21 cellular contexts compared by ENCODE assay signal in the genomic region with DNA sequence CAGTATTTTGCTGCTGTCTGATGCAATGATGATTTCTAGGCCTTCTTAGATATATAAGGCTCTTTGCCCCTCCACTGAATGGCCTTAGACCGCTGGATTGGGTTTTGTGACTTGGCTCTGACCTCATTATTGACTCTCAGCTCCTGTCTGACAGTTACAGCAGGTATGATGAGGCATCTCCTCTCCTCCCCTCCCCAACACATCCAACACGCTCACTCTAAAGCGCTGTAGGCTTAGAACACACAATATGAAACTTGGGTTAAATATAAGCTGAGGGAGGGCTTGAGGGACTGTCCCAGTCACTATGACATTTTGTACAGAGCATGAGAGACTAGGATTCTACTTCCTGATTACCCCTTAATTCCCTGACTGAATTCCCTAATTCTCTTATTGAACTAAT. TPM values are rescaled to one million over a fixed set of nuclear protein-coding genes. Genes with fewer than 3 reads are reported as not detected.
DNase-seq lines count a peak whose midpoint lies in the region; ATAC-seq and TF ChIP-seq lines count a peak whose summit lies in the region.
"Had no signal": no experiment of that assay in that cellular context is flagged by ENCODE, and none has a peak within 500 bp of the region (broad histone marks: within the 10 kb centered on the region; RNA-seq: fewer than 3 reads in every experiment).

No MANE protein-coding gene starts in this region.

- no peaks in the 10 kb centered on the region for H3K9me3 ChIP-seq in osteoblast (ENCODE audit: low read depth, low read length)

- TF ChIP-seq CTCF in GM20000 (IDR thresholded peaks at IDR 0.05; ENCODE audit: extremely low read depth, missing control alignments) (no peak), osteoblast (IDR thresholded peaks at IDR 0.05; ENCODE audit: extremely low read depth, low read depth, low read length) (no peak)

- H3K27ac ChIP-seq in osteoblast (ENCODE audit: low read depth, low read length) = no peak overlapping the region
- H3K27ac ChIP-seq: hepatocyte had no signal

- peaks cover 4% of the 10 kb centered on the region for H3K27me3 Mint-ChIP-seq in activated naive CD4-positive, alpha-beta T cell treated with anti-CD3 and anti-CD28 coated beads, Interleukin-2, amount 10 ng/mL, durations not matched to agents 7 days and 5 days
- H3K27me3 Mint-ChIP-seq in immature natural killer cell (ENCODE audit: low read depth in 3 of 3) = peaks cover 3 to 6% (median 5%) of the 10 kb centered on the region in 3 donors
- H3K27me3 Mint-ChIP-seq: type B pancreatic cell had no signal

- H3K79me2 ChIP-seq in osteoblast (ENCODE audit: insufficient read depth, low read length) = no peaks in the 10 kb centered on the region
- H3K79me2 ChIP-seq: hepatocyte had no signal

- no peaks in the 10 kb centered on the region for H3K9me3 Mint-ChIP-seq in activated naive CD4-positive, alpha-beta T cell treated with anti-CD3 and anti-CD28 coated beads, Interleukin-2, amount 10 ng/mL, durations not matched to agents 7 days and 5 days
- peaks cover 0 to 6% (median 4%) of the 10 kb centered on the region in 6 donors for H3K9me3 Mint-ChIP-seq in immature natural killer cell
- H3K9me3 Mint-ChIP-seq: dendritic cell treated with granulocyte-macrophage colony-stimulating factor and Interleukin-4, amounts not matched to agents 40 ng/mL and 50 ng/mL, for 4 days had no signal

- CTCF ChIA-PET in activated naive CD4-positive, alpha-beta T cell treated with anti-CD3 and anti-CD28 coated beads, Interleukin-2, amount 10 ng/mL, durations not matched to agents 7 days and 5 days (lab: Charles Lee) = no interaction called here

- no peaks in the 10 kb centered on the region for H3K4me1 ChIP-seq in osteoblast (ENCODE audit: insufficient read depth, low read length)

- H3K27ac Mint-ChIP-seq in activated naive CD4-positive, alpha-beta T cell treated with anti-CD3 and anti-CD28 coated beads, Interleukin-2, amount 10 ng/mL, durations not matched to agents 7 days and 5 days = no peak overlapping the region
- no peak overlapping the region for H3K27ac Mint-ChIP-seq in immature natural killer cell
- H3K27ac Mint-ChIP-seq: dendritic cell treated with granulocyte-macrophage colony-stimulating factor and Interleukin-4, amounts not matched to agents 40 ng/mL and 50 ng/mL, for 4 days; naive thymus-derived CD8-positive, alpha-beta T cell; type B pancreatic cell had no signal

- no peaks in the 10 kb centered on the region for H3K36me3 Mint-ChIP-seq in activated naive CD4-positive, alpha-beta T cell treated with anti-CD3 and anti-CD28 coated beads, Interleukin-2, amount 10 ng/mL, durations not matched to agents 7 days and 5 days
- no peaks in the 10 kb centered on the region for H3K36me3 Mint-ChIP-seq in immature natural killer cell
- H3K36me3 Mint-ChIP-seq: naive thymus-derived CD8-positive, alpha-beta T cell had no signal

- H3K36me3 ChIP-seq in osteoblast (ENCODE audit: insufficient read depth, low read length) = no peaks in the 10 kb centered on the region

- H3K4me2 ChIP-seq in osteoblast (ENCODE audit: insufficient read depth, low read length) = no peak overlapping the region
- H3K4me2 ChIP-seq: hepatocyte had no signal

- H3K4me3 ChIP-seq in osteoblast (ENCODE audit: insufficient read depth, low read length) = no peak overlapping the region
- H3K4me3 ChIP-seq: hepatocyte had no signal

- no peak overlapping the region for H3K4me3 Mint-ChIP-seq in activated naive CD4-positive, alpha-beta T cell treated with anti-CD3 and anti-CD28 coated beads, Interleukin-2, amount 10 ng/mL, durations not matched to agents 7 days and 5 days
- H3K4me3 Mint-ChIP-seq in immature natural killer cell = no peak overlapping the region
- H3K4me3 Mint-ChIP-seq: dendritic cell treated with granulocyte-macrophage colony-stimulating factor and Interleukin-4, amounts not matched to agents 40 ng/mL and 50 ng/mL, for 4 days; naive thymus-derived CD8-positive, alpha-beta T cell; type B pancreatic cell had no signal

- no peak overlapping the region for H2AFZ ChIP-seq in osteoblast (ENCODE audit: low read length)
- H2AFZ ChIP-seq: hepatocyte had no signal

- DNase-seq in GM20000 (ENCODE audit: low spot score) = peak; percentile 6
- DNase-seq in activated naive CD4-positive, alpha-beta T cell treated with anti-CD3 and anti-CD28 coated beads, Interleukin-2, amount 10 ng/mL, durations not matched to agents 7 days and 5 days = no peak
- DNase-seq in immature natural killer cell = no peak
- DNase-seq in osteoblast (ENCODE audit: insufficient read length, low spot score, missing footprints) = no peak
- DNase-seq: activated CD4-positive, alpha-beta T cell treated with anti-CD3 and anti-CD28 coated beads, Interleukin-2, amount 50 U/mL, for 1 hour; Calu3; left ventricle myocardium superior; naive thymus-derived CD8-positive, alpha-beta T cell; NCI-H2107; SIG-M5; stimulated activated CD4-positive, alpha-beta T cell treated with anti-CD3 and anti-CD28 coated beads, Interleukin-1b, Interleukin-23, amount 100 ng/mL, for 48 hours; stimulated activated CD8-positive, alpha-beta memory T cell treated with anti-CD3 and anti-CD28 coated beads, Interleukin-4, amount 100 ng/mL, for 48 hours; T1000 had no signal

- no peaks in the 10 kb centered on the region for H3K4me1 Mint-ChIP-seq in activated naive CD4-positive, alpha-beta T cell treated with anti-CD3 and anti-CD28 coated beads, Interleukin-2, amount 10 ng/mL, durations not matched to agents 7 days and 5 days
- H3K4me1 Mint-ChIP-seq in immature natural killer cell = no peaks in the 10 kb centered on the region
- H3K4me1 Mint-ChIP-seq: naive thymus-derived CD8-positive, alpha-beta T cell had no signal

- no peaks in the 10 kb centered on the region for H4K20me1 ChIP-seq in osteoblast (ENCODE audit: insufficient read depth, low read length)

- H3K27me3 ChIP-seq in osteoblast (ENCODE audit: insufficient read depth, low read length) = no peaks in the 10 kb centered on the region
- H3K27me3 ChIP-seq: hepatocyte had no signal

- ATAC-seq in GM18858 (IDR thresholded peaks at IDR 0.05; ENCODE audit: unreplicated experiment) (peak; percentile 90), HG02763 (IDR thresholded peaks at IDR 0.05; ENCODE audit: unreplicated experiment) (peak; percentile 73), HG03432 (IDR thresholded peaks at IDR 0.05; ENCODE audit: unreplicated experiment) (peak; percentile 96), GM19035 (IDR thresholded peaks at IDR 0.05; ENCODE audit: unreplicated experiment) (no peak)
- ATAC-seq: left ventricle myocardium superior; naive thymus-derived CD8-positive, alpha-beta T cell had no signal

RNA-seq across cellular contexts. Expression of gene CER1, which starts 18.8 kb away (rescaled TPM):
- polyA plus RNA-seq in immature natural killer cell = not detected
- not detected in 2 replicates for total RNA-seq in osteoblast
- total RNA-seq: Calu3; left ventricle myocardium superior; naive thymus-derived CD8-positive, alpha-beta T cell; renal cortical epithelial cell had no signal
- polyA plus RNA-seq: hepatocyte; naive thymus-derived CD8-positive, alpha-beta T cell had no signal

RNA-seq across cellular contexts. Expression of gene ZDHHC21, which starts 48.1 kb away (rescaled TPM):
- 1 to 10 TPM; 1.3 to 2.3 (median 1.7) TPM for polyA plus RNA-seq in immature natural killer cell
- total RNA-seq in osteoblast = 10.1 and 10.6 TPM in 2 replicates
